Comparison of ENCODE assay signal across 14 cellular contexts in genomic region chr12:30630378-30631285, GRCh38.
DNase-seq lines count a peak whose midpoint lies in the region; ATAC-seq lines count a peak whose summit lies in the region.
"Had no signal": no experiment of that assay in that cellular context is flagged by ENCODE, and none has a peak within 500 bp of the region (broad histone marks: within the 10 kb centered on the region; RNA-seq: fewer than 3 reads in every experiment).

No MANE protein-coding gene starts in this region.

- ATAC-seq in left ventricle myocardium superior (peak; percentile 76), Right ventricle myocardium inferior (no peak), GM18861 (IDR thresholded peaks at IDR 0.05; ENCODE audit: unreplicated experiment) (no peak)

- DNase-seq in left ventricle myocardium superior (no peak), Right ventricle myocardium inferior (ENCODE audit: missing footprints) (no peak), SK-MEL-5 (ENCODE audit: low read depth, low spot score) (peak; percentile 50), kidney tubule cell (ENCODE audit: low spot score) (peak; percentile 14), cerebellar nuclear complex (lab: John Stamatoyannopoulos, UW) (no peak)
- no peak for DNase-seq in effector CD4-positive, alpha-beta T cell
- DNase-seq: CD4-positive, CD25-positive, alpha-beta regulatory T cell; EL; IMR-90; NCI-H1694; NCI-H2081; NCI-H2171 treated with DMSO at 0.1 percent for 48 hours; Peyer's patch had no signal

- in situ Hi-C loops in SK-MEL-5 (cut with HindIII; ENCODE audit: low pct_unique_long_range_greater_than_20kb, low sequenced_read_pairs), result no loop called here

- intact Hi-C loops in left ventricle myocardium superior (cut with micrococcal nuclease), result no loop called here
- intact Hi-C loops in Right ventricle myocardium inferior (cut with DNase I), result no loop called here

Comparison
In these comparisons a context has a peak if more than half of its experiments do, and no peak if none do; other contexts are left out.
1. DNase-seq: peak in SK-MEL-5 (single experiment) and kidney tubule cell (single experiment); none in left ventricle myocardium superior (single experiment), Right ventricle myocardium inferior (single experiment), cerebellar nuclear complex (0 of 2) and effector CD4-positive, alpha-beta T cell (single experiment).